Comparison of ENCODE assay signal across 8 cellular contexts in the genomic region with DNA sequence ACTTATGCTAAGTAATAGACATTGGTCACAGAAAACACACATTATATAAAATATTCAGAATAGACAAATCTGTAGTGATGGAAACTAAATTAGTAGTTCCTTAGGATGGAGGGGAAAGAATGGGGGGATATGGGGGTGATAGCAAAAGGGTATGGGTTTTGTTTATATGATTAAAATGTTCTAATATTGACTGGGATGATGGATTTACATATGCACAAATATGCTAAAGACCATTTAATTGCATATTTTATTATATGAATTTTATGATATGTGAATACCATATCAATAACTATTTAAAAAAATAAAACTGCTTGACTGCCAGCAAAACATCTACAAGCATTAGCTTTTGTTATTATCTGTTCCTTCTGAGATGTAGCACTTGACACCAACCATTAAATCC.
"Had no signal": no experiment of that assay in that cellular context is flagged by ENCODE, and none has a peak within 500 bp of the region (broad histone marks: within the 10 kb centered on the region; RNA-seq: fewer than 3 reads in every experiment).

No MANE protein-coding gene starts in this region.

- H3K9me3 Mint-ChIP-seq: H9 had no signal

- H3K4me3 ChIP-seq: GM23248 had no signal

- H2AFZ ChIP-seq: GM23248 had no signal

- H3K27ac Mint-ChIP-seq: H9 had no signal

- H3K9ac ChIP-seq: GM23248 had no signal

- H3K27ac ChIP-seq: GM23248, HL-60 had no signal

- H3K4me3 Mint-ChIP-seq: H9 had no signal

- H3K4me1 Mint-ChIP-seq: H9 had no signal

- FAIRE-seq: H54 had no signal

- DNase-seq: GM23248, GOT3, H9, HCEC 1CT, IMR-90, KBM-7 had no signal
